Comparison of ENCODE assay signal across 15 cellular contexts in the genomic region with DNA sequence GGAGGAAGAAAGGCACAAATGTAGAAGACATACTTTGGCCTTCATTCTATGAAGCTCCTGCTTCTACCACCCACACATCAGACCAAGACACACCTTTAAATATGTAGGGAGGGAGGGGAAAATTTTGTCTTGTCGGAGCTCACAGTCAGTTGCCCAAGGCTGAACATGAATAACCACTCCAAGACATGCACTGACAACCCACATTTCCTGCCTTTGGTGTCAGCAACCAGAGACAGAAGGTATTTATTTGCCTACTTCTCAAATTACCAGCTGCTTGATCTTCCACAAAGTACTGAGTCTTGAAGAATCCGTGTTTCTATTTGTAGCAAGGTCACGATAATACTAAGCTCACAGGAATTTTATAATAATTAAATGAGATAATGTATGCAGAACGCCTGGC.
DNase-seq lines count a peak whose midpoint lies in the region; ATAC-seq and TF ChIP-seq lines count a peak whose summit lies in the region.
"Had no signal": no experiment of that assay in that cellular context is flagged by ENCODE, and none has a peak within 500 bp of the region (broad histone marks: within the 10 kb centered on the region; RNA-seq: fewer than 3 reads in every experiment).

No MANE protein-coding gene starts in this region.

- H3K4me3 ChIP-seq in AG09309 (ENCODE audit: control insufficient read depth, low read depth, low read length) (no peak overlapping the region), colonic mucosa (no peak overlapping the region), H7 (ENCODE audit: insufficient read depth, low read depth, low read length) (no peak overlapping the region)
- H3K4me3 ChIP-seq: adrenal gland, sigmoid colon, upper lobe of right lung had no signal

- H3K36me3 Mint-ChIP-seq in activated naive CD4-positive, alpha-beta T cell treated with anti-CD3 and anti-CD28 coated beads, Interleukin-2, amount 50 U/mL, for 72 hours: peaks cover 0 to 5% of the 10 kb centered on the region in 2 donors

- H3K27ac Mint-ChIP-seq in activated naive CD4-positive, alpha-beta T cell treated with anti-CD3 and anti-CD28 coated beads, Interleukin-2, amount 50 U/mL, for 72 hours: no peak overlapping the region
- H3K27ac Mint-ChIP-seq: endodermal cell had no signal

- no peaks in the 10 kb centered on the region for H3K9me3 ChIP-seq in colonic mucosa
- H3K9me3 ChIP-seq: adrenal gland, sigmoid colon, upper lobe of right lung had no signal

- no peaks in the 10 kb centered on the region for H3K4me1 ChIP-seq in colonic mucosa
- H3K4me1 ChIP-seq: adrenal gland, upper lobe of right lung had no signal

- H3K9ac ChIP-seq in colonic mucosa (ENCODE audit: low read depth in 2 of 2, low read length in 2 of 2): no peak overlapping the region

- intact Hi-C loops in colonic mucosa (cut with DNase I): no loop called here

- no peaks in the 10 kb centered on the region for H3K36me3 ChIP-seq in colonic mucosa
- H3K36me3 ChIP-seq in H7 (replicated peaks; ENCODE audit: control insufficient read depth, insufficient read depth, low read length): no peaks in the 10 kb centered on the region
- H3K36me3 ChIP-seq: adrenal gland, sigmoid colon, upper lobe of right lung had no signal

- TF ChIP-seq CTCF in AG09309 (IDR thresholded peaks at IDR 0.05; ENCODE audit: control insufficient read depth, insufficient read depth, low read depth, low read length, missing control alignments): no peak
- no peak for TF ChIP-seq CTCF in colonic mucosa (IDR thresholded peaks at IDR 0.05)

- no peaks in the 10 kb centered on the region for H3K27me3 ChIP-seq in colonic mucosa
- no peaks in the 10 kb centered on the region for H3K27me3 ChIP-seq in H7 (ENCODE audit: control insufficient read depth, insufficient read depth, low read length)
- H3K27me3 ChIP-seq: adrenal gland, sigmoid colon, upper lobe of right lung had no signal

- ATAC-seq in activated naive CD4-positive, alpha-beta T cell treated with anti-CD3 and anti-CD28 coated beads, Interleukin-2, amount 50 U/mL, for 72 hours: no peak
- ATAC-seq: upper lobe of right lung had no signal

- H3K27ac ChIP-seq in colonic mucosa: no peak overlapping the region
- H3K27ac ChIP-seq: adrenal gland, sigmoid colon, upper lobe of right lung had no signal

- DNase-seq in AG09309 (ENCODE audit: low read depth) (peak; percentile 55), HCEC 1CT (peak; percentile 79), NCI-H748 treated with DMSO at 0.1 percent for 48 hours (lab: John Stamatoyannopoulos, UW) (peak; percentile 13), fibroblast of gingiva (ENCODE audit: low read depth) (peak; percentile 58), colonic mucosa (no peak), H7 (no peak)
- no peak for DNase-seq in activated effector memory CD4-positive, alpha-beta T cell treated with anti-CD3 and anti-CD28 coated beads, Interleukin-2, amount 50 U/mL, for 16 hours
- no peak for DNase-seq in activated naive CD4-positive, alpha-beta T cell treated with anti-CD3 and anti-CD28 coated beads, Interleukin-2, amount 50 U/mL, for 72 hours (ENCODE audit: low spot score in 2 of 2)
- DNase-seq: activated CD8-positive, alpha-beta memory T cell treated with anti-CD3 and anti-CD28 coated beads, Interleukin-2, amount 50 U/mL, for 48 hours; adrenal gland; endodermal cell; NCI-H1694 treated with DMSO at 0.1 percent for 48 hours; RPMI8226; sigmoid colon; upper lobe of right lung had no signal

- H3K9me3 Mint-ChIP-seq in activated naive CD4-positive, alpha-beta T cell treated with anti-CD3 and anti-CD28 coated beads, Interleukin-2, amount 50 U/mL, for 72 hours: peaks cover 0 to 4% of the 10 kb centered on the region in 2 donors
- H3K9me3 Mint-ChIP-seq: endodermal cell had no signal

Comparison
In these comparisons a context has a peak if more than half of its experiments do, and no peak if none do; other contexts are left out.
1. DNase-seq: peak in AG09309 (single experiment), HCEC 1CT (single experiment), NCI-H748 treated with DMSO at 0.1 percent for 48 hours (single experiment) and fibroblast of gingiva (single experiment); none in colonic mucosa (single experiment), activated effector memory CD4-positive, alpha-beta T cell treated with anti-CD3 and anti-CD28 coated beads, Interleukin-2, amount 50 U/mL, for 16 hours (single experiment), activated naive CD4-positive, alpha-beta T cell treated with anti-CD3 and anti-CD28 coated beads, Interleukin-2, amount 50 U/mL, for 72 hours (0 of 2) and H7 (single experiment).